In the genomic region with DNA sequence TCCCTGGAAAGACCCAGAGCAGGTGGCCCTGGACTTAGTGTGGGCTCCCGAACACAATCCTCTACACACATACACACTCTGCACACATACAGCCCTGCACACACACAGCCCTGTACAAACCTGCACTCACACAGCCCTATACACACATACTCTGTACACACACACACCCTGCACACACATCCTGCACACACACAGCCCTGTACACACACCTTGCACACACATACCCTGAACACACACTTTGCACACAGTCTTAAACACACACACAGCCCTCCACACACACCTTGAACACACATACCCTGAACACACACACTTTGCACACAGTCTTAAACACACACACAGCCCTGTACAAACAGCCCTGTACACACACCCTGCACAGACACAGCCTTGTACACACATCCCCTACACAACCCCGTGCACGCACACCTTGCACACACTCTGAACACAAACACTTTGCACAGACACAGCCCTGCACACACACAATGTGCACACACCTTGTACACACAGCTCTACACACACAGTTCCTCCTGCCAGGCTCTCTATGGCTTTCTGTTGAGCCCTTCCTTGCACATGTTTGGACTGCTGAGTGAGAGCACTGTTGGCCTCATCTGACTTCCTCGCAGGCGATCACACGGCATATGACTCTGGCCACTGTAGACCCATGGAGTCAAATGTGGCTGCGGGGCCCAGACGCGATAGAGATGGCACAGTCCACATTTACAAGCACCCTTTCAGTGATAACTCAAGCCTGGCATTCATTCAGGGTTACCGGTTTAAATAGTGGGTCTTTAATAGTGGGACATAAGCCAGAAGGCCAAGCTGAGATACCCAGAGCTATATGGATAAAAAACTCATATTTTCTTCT, we compare ENCODE assay signal across 10 cellular contexts.
"Had no signal": no experiment of that assay in that cellular context is flagged by ENCODE, and none has a peak within 500 bp of the region (broad histone marks: within the 10 kb centered on the region; RNA-seq: fewer than 3 reads in every experiment).

No MANE protein-coding gene starts in this region.

- H3K36me3 ChIP-seq: cardiac muscle cell, pancreas had no signal

- H3K9me3 Mint-ChIP-seq: activated naive CD8-positive, alpha-beta T cell treated with anti-CD3 and anti-CD28 coated beads, Interleukin-2, amount 50 U/mL, for 24 hours had no signal

- H3K27ac Mint-ChIP-seq: activated naive CD8-positive, alpha-beta T cell treated with anti-CD3 and anti-CD28 coated beads, Interleukin-2, amount 50 U/mL, for 24 hours had no signal

- ATAC-seq: activated CD4-positive, CD25-positive, alpha-beta regulatory T cell treated with anti-CD3 and anti-CD28 coated beads, Interleukin-2, amount 50 U/mL, for 24 hours; activated naive CD8-positive, alpha-beta T cell treated with anti-CD3 and anti-CD28 coated beads, Interleukin-2, amount 50 U/mL, for 24 hours; pancreas had no signal

- H3K4me3 ChIP-seq: cardiac muscle cell, pancreas had no signal

- H3K27ac ChIP-seq: cardiac muscle cell, epithelial cell of prostate, pancreas had no signal

- H3K4me1 ChIP-seq: pancreas had no signal

- DNase-seq: activated naive CD8-positive, alpha-beta T cell treated with anti-CD3 and anti-CD28 coated beads, Interleukin-2, amount 50 U/mL, for 24 hours; effector CD4-positive, alpha-beta T cell; hypothalamus; pancreas; substantia nigra had no signal

- H3K4me3 Mint-ChIP-seq: activated naive CD8-positive, alpha-beta T cell treated with anti-CD3 and anti-CD28 coated beads, Interleukin-2, amount 50 U/mL, for 24 hours had no signal

- H3K9me3 ChIP-seq: pancreas had no signal

- H3K27me3 Mint-ChIP-seq: activated naive CD8-positive, alpha-beta T cell treated with anti-CD3 and anti-CD28 coated beads, Interleukin-2, amount 50 U/mL, for 24 hours had no signal

- FAIRE-seq: astrocyte, colon, pancreas had no signal

- H3K4me1 Mint-ChIP-seq: activated naive CD8-positive, alpha-beta T cell treated with anti-CD3 and anti-CD28 coated beads, Interleukin-2, amount 50 U/mL, for 24 hours had no signal

- H3K27me3 ChIP-seq: cardiac muscle cell, pancreas had no signal
